1 cellular context compared by ENCODE assay signal in genomic region chr4:118833192-118833820, GRCh38.
TF ChIP-seq lines count a peak whose summit lies in the region.

No MANE protein-coding gene starts in this region.

TF ChIP-seq in IMR-90, 13 proteins besides CTCF, POLR2A, EP300 and RAD21:
- TF ChIP-seq SMC3 (IDR thresholded peaks at IDR 0.05; ENCODE audit: low read depth, low read length) (no peak), ELK1 (IDR thresholded peaks at IDR 0.05; ENCODE audit: borderline replicate concordance, low read depth, low read length) (no peak), MXI1 (IDR thresholded peaks at IDR 0.05; ENCODE audit: borderline replicate concordance, low read depth, low read length) (no peak), RFX5 (IDR thresholded peaks at IDR 0.05; ENCODE audit: low read depth, low read length) (no peak), BHLHE40 (IDR thresholded peaks at IDR 0.05; ENCODE audit: low read depth, low read length) (no peak), FOS (IDR thresholded peaks at IDR 0.05; ENCODE audit: low read depth, low read length) (no peak), NFE2L2 (IDR thresholded peaks at IDR 0.05; ENCODE audit: low read depth, low read length) (no peak), MAZ (IDR thresholded peaks at IDR 0.05; ENCODE audit: borderline replicate concordance, low read depth, low read length) (no peak), CEBPB (IDR thresholded peaks at IDR 0.05; ENCODE audit: low read depth, low read length) (no peak), CHD1 (IDR thresholded peaks at IDR 0.05; ENCODE audit: low read depth, low read length) (no peak)
